ENCODE assay signal across 15 cellular contexts in genomic region chr15:68347392-68347791, GRCh38.
DNase-seq lines count a peak whose midpoint lies in the region; ATAC-seq and TF ChIP-seq lines count a peak whose summit lies in the region.
"Had no signal": no experiment of that assay in that cellular context is flagged by ENCODE, and none has a peak within 500 bp of the region (broad histone marks: within the 10 kb centered on the region; RNA-seq: fewer than 3 reads in every experiment).

No MANE protein-coding gene starts in this region.

- no peak overlapping the region for H2BK12ac ChIP-seq in neuronal stem cell (ENCODE audit: low read length)

- H3K9ac ChIP-seq in neuronal stem cell (ENCODE audit: low read depth, low read length, poor library complexity), result no peak overlapping the region

- H2BK120ac ChIP-seq in neuronal stem cell (ENCODE audit: low read depth, low read length), result no peak overlapping the region

- WGBS in neuronal stem cell (ENCODE audit: extremely low coverage in 2 of 2, insufficient read length in 2 of 2, insufficient replicate concordance in 1 of 2), 2 donors, result no CpG with 5 or more reads among the region's 7 CpGs

- H3K23ac ChIP-seq in neuronal stem cell (ENCODE audit: low read depth, low read length, poor library complexity), result no peak overlapping the region

- no peaks in the 10 kb centered on the region for H3K36me3 Mint-ChIP-seq in activated naive CD8-positive, alpha-beta T cell treated with anti-CD3 and anti-CD28 coated beads, Interleukin-2, amount 50 U/mL, for 24 hours (ENCODE audit: low read depth)

- no peaks in the 10 kb centered on the region for H3K36me3 ChIP-seq in neuronal stem cell (replicated peaks in 1 of 2; ENCODE audit: control insufficient read depth in 2 of 2, insufficient read depth in 2 of 2, low read length in 2 of 2)
- H3K36me3 ChIP-seq: neutrophil, right lobe of liver, tibial nerve had no signal

- no peak overlapping the region for H3K27ac Mint-ChIP-seq in activated naive CD8-positive, alpha-beta T cell treated with anti-CD3 and anti-CD28 coated beads, Interleukin-2, amount 50 U/mL, for 24 hours
- H3K27ac Mint-ChIP-seq: activated T-cell treated with anti-CD3 and anti-CD28 coated beads, Interleukin-2, amount 50 U/mL, for 72 hours had no signal

- no peak overlapping the region for H2AK5ac ChIP-seq in neuronal stem cell (ENCODE audit: low read depth, low read length)

- no peak overlapping the region for H2BK5ac ChIP-seq in neuronal stem cell (ENCODE audit: low read length)

- H3K27ac ChIP-seq in neuronal stem cell (replicated peaks; ENCODE audit: low read length), result no peak overlapping the region
- H3K27ac ChIP-seq: neutrophil, right lobe of liver, tibial nerve had no signal

- H2AFZ ChIP-seq in neuronal stem cell (ENCODE audit: low read length), result no peak overlapping the region

- no peaks in the 10 kb centered on the region for H3K79me1 ChIP-seq in neuronal stem cell (ENCODE audit: low read depth, low read length)

- no peak overlapping the region for H3K14ac ChIP-seq in neuronal stem cell (ENCODE audit: low read length)

- H3K18ac ChIP-seq in neuronal stem cell (ENCODE audit: low read length), result no peak overlapping the region

- H3K4me3 Mint-ChIP-seq in activated naive CD8-positive, alpha-beta T cell treated with anti-CD3 and anti-CD28 coated beads, Interleukin-2, amount 50 U/mL, for 24 hours, result no peak overlapping the region
- H3K4me3 Mint-ChIP-seq: activated T-cell treated with anti-CD3 and anti-CD28 coated beads, Interleukin-2, amount 50 U/mL, for 72 hours had no signal

- no peaks in the 10 kb centered on the region for H3K4me1 ChIP-seq in neuronal stem cell (ENCODE audit: control insufficient read depth in 2 of 2, insufficient read depth in 1 of 2, low read depth in 1 of 2, low read length in 2 of 2)
- H3K4me1 ChIP-seq: right lobe of liver had no signal

- DNase-seq in EH (ENCODE audit: low read depth) (peak; percentile 87), fibroblast of gingiva (ENCODE audit: low read depth) (peak; percentile 50), renal cortical epithelial cell (ENCODE audit: low read depth) (peak; percentile 54), T-helper 9 cell (no peak), neuronal stem cell (ENCODE audit: low spot score) (no peak), NCI-H2081 (lab: John Stamatoyannopoulos, UW) (no peak)
- DNase-seq in activated naive CD8-positive, alpha-beta T cell treated with anti-CD3 and anti-CD28 coated beads, Interleukin-2, amount 50 U/mL, for 24 hours, result no peak
- DNase-seq: dorsolateral prefrontal cortex; NCI-H1048; NK-92 treated with Interleukin-12 subunit alpha and Interleukin-12 subunit beta, amount 100 ng/mL, for 24 hours had no signal

- no peak overlapping the region for H3K4ac ChIP-seq in neuronal stem cell (ENCODE audit: low read length)

- H3K4me3 ChIP-seq in neuronal stem cell (ENCODE audit: low read length in 2 of 2), result no peak overlapping the region
- H3K4me3 ChIP-seq: dorsolateral prefrontal cortex, right lobe of liver, tibial nerve had no signal

- no peak overlapping the region for H3K4me2 ChIP-seq in neuronal stem cell (ENCODE audit: insufficient read depth, low read length, poor library complexity, severe bottlenecking)

- no peak overlapping the region for H4K91ac ChIP-seq in neuronal stem cell (ENCODE audit: low read depth, low read length, poor library complexity)

- no peak overlapping the region for H2BK15ac ChIP-seq in neuronal stem cell (ENCODE audit: low read length)

- no peaks in the 10 kb centered on the region for H3K9me3 ChIP-seq in neuronal stem cell (replicated peaks in 1 of 2; ENCODE audit: control insufficient read depth in 2 of 2, insufficient read depth in 1 of 2, low read depth in 1 of 2, low read length in 2 of 2)
- H3K9me3 ChIP-seq: neutrophil, right lobe of liver, tibial nerve had no signal

- H3K27me3 ChIP-seq in neuronal stem cell (ENCODE audit: control insufficient read depth in 3 of 3, insufficient read depth in 3 of 3, low read depth in 1 of 3, low read length in 3 of 3), result peaks cover 0 to 5% (median 2%) of the 10 kb centered on the region in 3 experiments
- H3K27me3 ChIP-seq: dorsolateral prefrontal cortex, right lobe of liver, tibial nerve had no signal

- peak; percentile 65 for ATAC-seq in SK-N-SH treated with all-trans-retinoic acid at 6 μM for 48 hours
- no peak for ATAC-seq in activated naive CD8-positive, alpha-beta T cell treated with anti-CD3 and anti-CD28 coated beads, Interleukin-2, amount 50 U/mL, for 24 hours
- ATAC-seq: activated T-cell treated with anti-CD3 and anti-CD28 coated beads, Interleukin-2, amount 50 U/mL, for 72 hours; right lobe of liver had no signal

- peaks cover 13% of the 10 kb centered on the region for H3K4me1 Mint-ChIP-seq in activated naive CD8-positive, alpha-beta T cell treated with anti-CD3 and anti-CD28 coated beads, Interleukin-2, amount 50 U/mL, for 24 hours

- no peaks in the 10 kb centered on the region for H3K27me3 Mint-ChIP-seq in activated naive CD8-positive, alpha-beta T cell treated with anti-CD3 and anti-CD28 coated beads, Interleukin-2, amount 50 U/mL, for 24 hours

- no peak overlapping the region for H4K8ac ChIP-seq in neuronal stem cell (ENCODE audit: low read depth, low read length)

- H3K9me3 Mint-ChIP-seq in activated naive CD8-positive, alpha-beta T cell treated with anti-CD3 and anti-CD28 coated beads, Interleukin-2, amount 50 U/mL, for 24 hours, result no peaks in the 10 kb centered on the region
- H3K9me3 Mint-ChIP-seq: activated T-cell treated with anti-CD3 and anti-CD28 coated beads, Interleukin-2, amount 50 U/mL, for 72 hours had no signal

TF ChIP-seq in SK-N-SH treated with all-trans-retinoic acid at 6 μM for 48 hours, 23 proteins besides CTCF, POLR2A, EP300 and RAD21:
- TF ChIP-seq ZNF8 (CRISPR knock-in tag; IDR thresholded peaks at IDR 0.05), result no peak
- TF ChIP-seq, protein P1, sequence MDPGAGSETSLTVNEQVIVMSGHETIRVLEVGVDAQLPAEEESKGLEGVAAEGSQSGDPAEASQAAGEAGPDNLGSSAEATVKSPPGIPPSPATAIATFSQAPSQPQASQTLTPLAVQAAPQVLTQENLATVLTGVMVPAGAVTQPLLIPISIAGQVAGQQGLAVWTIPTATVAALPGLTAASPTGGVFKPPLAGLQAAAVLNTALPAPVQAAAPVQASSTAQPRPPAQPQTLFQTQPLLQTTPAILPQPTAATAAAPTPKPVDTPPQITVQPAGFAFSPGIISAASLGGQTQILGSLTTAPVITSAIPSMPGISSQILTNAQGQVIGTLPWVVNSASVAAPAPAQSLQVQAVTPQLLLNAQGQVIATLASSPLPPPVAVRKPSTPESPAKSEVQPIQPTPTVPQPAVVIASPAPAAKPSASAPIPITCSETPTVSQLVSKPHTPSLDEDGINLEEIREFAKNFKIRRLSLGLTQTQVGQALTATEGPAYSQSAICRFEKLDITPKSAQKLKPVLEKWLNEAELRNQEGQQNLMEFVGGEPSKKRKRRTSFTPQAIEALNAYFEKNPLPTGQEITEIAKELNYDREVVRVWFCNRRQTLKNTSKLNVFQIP (CRISPR knock-in tag; IDR thresholded peaks at IDR 0.05; ENCODE audit: borderline replicate concordance, low read depth), result no peak
- no peak for TF ChIP-seq ISL1 (CRISPR knock-in tag; IDR thresholded peaks at IDR 0.05)
- TF ChIP-seq ESRRG (CRISPR knock-in tag; IDR thresholded peaks at IDR 0.05), result no peak
- no peak for TF ChIP-seq ZNF70 (CRISPR knock-in tag; IDR thresholded peaks at IDR 0.05)
- TF ChIP-seq, protein P2, sequence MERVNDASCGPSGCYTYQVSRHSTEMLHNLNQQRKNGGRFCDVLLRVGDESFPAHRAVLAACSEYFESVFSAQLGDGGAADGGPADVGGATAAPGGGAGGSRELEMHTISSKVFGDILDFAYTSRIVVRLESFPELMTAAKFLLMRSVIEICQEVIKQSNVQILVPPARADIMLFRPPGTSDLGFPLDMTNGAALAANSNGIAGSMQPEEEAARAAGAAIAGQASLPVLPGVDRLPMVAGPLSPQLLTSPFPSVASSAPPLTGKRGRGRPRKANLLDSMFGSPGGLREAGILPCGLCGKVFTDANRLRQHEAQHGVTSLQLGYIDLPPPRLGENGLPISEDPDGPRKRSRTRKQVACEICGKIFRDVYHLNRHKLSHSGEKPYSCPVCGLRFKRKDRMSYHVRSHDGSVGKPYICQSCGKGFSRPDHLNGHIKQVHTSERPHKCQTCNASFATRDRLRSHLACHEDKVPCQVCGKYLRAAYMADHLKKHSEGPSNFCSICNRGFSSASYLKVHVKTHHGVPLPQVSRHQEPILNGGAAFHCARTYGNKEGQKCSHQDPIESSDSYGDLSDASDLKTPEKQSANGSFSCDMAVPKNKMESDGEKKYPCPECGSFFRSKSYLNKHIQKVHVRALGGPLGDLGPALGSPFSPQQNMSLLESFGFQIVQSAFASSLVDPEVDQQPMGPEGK (CRISPR knock-in tag; IDR thresholded peaks at IDR 0.05; ENCODE audit: borderline replicate concordance), result no peak
- TF ChIP-seq BACH2 (CRISPR knock-in tag; IDR thresholded peaks at IDR 0.05; ENCODE audit: borderline replicate concordance), result no peak
- TF ChIP-seq, protein P3, sequence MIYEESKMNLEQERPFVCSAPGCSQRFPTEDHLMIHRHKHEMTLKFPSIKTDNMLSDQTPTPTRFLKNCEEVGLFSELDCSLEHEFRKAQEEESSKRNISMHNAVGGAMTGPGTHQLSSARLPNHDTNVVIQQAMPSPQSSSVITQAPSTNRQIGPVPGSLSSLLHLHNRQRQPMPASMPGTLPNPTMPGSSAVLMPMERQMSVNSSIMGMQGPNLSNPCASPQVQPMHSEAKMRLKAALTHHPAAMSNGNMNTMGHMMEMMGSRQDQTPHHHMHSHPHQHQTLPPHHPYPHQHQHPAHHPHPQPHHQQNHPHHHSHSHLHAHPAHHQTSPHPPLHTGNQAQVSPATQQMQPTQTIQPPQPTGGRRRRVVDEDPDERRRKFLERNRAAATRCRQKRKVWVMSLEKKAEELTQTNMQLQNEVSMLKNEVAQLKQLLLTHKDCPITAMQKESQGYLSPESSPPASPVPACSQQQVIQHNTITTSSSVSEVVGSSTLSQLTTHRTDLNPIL (CRISPR knock-in tag; IDR thresholded peaks at IDR 0.05; ENCODE audit: low read depth), result no peak

Comparison
In these comparisons a context has a peak if more than half of its experiments do, and no peak if none do; other contexts are left out.
1. DNase-seq: peak in EH (single experiment), fibroblast of gingiva (single experiment) and renal cortical epithelial cell (single experiment); none in T-helper 9 cell (single experiment), neuronal stem cell (single experiment), activated naive CD8-positive, alpha-beta T cell treated with anti-CD3 and anti-CD28 coated beads, Interleukin-2, amount 50 U/mL, for 24 hours (single experiment) and NCI-H2081 (0 of 2).